In the genomic region with DNA sequence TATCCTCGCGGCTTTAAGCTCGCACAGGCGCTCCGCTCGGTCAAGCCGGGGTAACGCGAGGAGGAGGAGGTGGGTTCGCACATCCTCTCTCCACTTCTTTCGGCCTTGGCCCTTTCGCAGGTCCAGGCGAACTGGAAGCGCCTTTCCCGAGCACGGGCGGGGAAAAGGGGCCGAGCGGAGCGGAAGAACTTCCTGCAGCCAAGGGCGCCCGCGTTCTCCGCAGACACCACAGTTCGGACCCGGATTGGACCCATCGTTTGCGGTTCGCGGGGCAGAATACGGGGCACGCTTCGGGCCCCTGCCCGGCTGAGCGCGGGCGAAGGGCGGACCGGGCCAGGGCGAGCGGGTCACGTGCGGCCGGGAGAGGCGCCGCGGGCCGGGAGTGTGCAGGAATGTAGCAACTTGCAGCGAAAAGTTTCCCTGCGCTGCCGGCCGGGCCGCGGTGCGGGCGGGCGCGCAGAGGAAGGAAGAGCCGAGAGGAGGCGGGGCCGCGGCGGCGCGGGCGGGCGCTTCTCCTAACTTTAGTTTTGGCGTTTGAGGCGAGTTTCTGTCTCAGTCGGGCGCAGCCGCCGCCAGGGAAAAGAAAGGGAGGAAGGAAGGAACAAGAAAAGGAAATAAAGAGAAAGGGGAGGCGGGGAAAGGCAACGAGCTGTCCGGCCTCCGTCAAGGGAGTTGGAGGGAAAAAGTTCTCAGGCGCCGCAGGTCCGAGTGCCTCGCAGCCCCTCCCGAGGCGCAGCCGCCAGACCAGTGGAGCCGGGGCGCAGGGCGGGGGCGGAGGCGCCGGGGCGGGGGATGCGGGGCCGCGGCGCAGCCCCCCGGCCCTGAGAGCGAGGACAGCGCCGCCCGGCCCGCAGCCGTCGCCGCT, we compare ENCODE assay signal across 1 cellular context.
TF ChIP-seq lines count a peak whose summit lies in the region.

YAP1 (plus strand) TSS at position 552 of the 865 bp plus-strand sequence. CDS start 402 bp downstream, outside the sequence.

TF ChIP-seq in H1, 55 proteins besides CTCF, POLR2A, EP300 and RAD21:
- TF ChIP-seq SIRT6 (IDR thresholded peaks at IDR 0.05; ENCODE audit: low read length) (no peak), BACH1 (IDR thresholded peaks at IDR 0.05; ENCODE audit: low read length) (no peak), EGR1 (IDR thresholded peaks at IDR 0.05; ENCODE audit: borderline replicate concordance, low read depth, low read length) (no peak), TCF12 (IDR thresholded peaks at IDR 0.05; ENCODE audit: low read depth, low read length) (no peak), CHD2 (IDR thresholded peaks at IDR 0.05; ENCODE audit: low read length) (no peak), NRF1 (IDR thresholded peaks at IDR 0.05; ENCODE audit: low read depth, low read length) (no peak), POLR2AphosphoS5 (IDR thresholded peaks at IDR 0.05; ENCODE audit: low read depth, low read length) (peak; percentile 76; the same call in 1 of the 2 replicates), ZNF274 (IDR thresholded peaks at IDR 0.05; ENCODE audit: borderline replicate concordance, extremely low read depth, low read length) (no peak), CREB1 (IDR thresholded peaks at IDR 0.05) (no peak), CEBPB (IDR thresholded peaks at IDR 0.05; ENCODE audit: low read depth, low read length) (no peak), SP2 (IDR thresholded peaks at IDR 0.05; ENCODE audit: low read length) (no peak), BRCA1 (IDR thresholded peaks at IDR 0.05; ENCODE audit: low read depth, low read length) (no peak), ATF3 (IDR thresholded peaks at IDR 0.05; ENCODE audit: insufficient read depth, low read depth, low read length) (no peak), CHD1 (IDR thresholded peaks at IDR 0.05; ENCODE audit: low read depth, low read length) (no peak), RBBP5 (IDR thresholded peaks at IDR 0.05; ENCODE audit: borderline replicate concordance, low read depth, low read length) (no peak; the same call in 1 of the 2 replicates), JUN (IDR thresholded peaks at IDR 0.05; ENCODE audit: low read depth, low read length) (no peak), SIN3A (conservative IDR thresholded peaks at IDR 0.05 in 1 of 2, IDR thresholded peaks at IDR 0.05 in 1 of 2; ENCODE audit: low read depth in 1 of 2, low read length in 2 of 2) (peak in 1 of 2 experiments; percentile 10; a peak in 1 of 4 replicates), SIX5 (IDR thresholded peaks at IDR 0.05; ENCODE audit: low read depth, low read length) (no peak), SP4 (IDR thresholded peaks at IDR 0.05; ENCODE audit: low read length) (0 out of 2 replicates have a peak, but pooled peaks have one; percentile 31), KDM1A (IDR thresholded peaks at IDR 0.05; ENCODE audit: borderline replicate concordance, low read length) (0 out of 2 replicates have a peak, but pooled peaks have one; percentile 29), SRF (IDR thresholded peaks at IDR 0.05; ENCODE audit: low read depth, low read length) (no peak), GTF2F1 (IDR thresholded peaks at IDR 0.05; ENCODE audit: borderline replicate concordance, low read depth, low read length) (no peak; the same call in 1 of the 2 replicates), TEAD4 (IDR thresholded peaks at IDR 0.05; ENCODE audit: low read depth, low read length) (peak; percentile 90), MAFK (IDR thresholded peaks at IDR 0.05; ENCODE audit: low read depth, low read length) (no peak), RFX5 (IDR thresholded peaks at IDR 0.05; ENCODE audit: borderline replicate concordance, low read depth, low read length) (no peak), SP1 (IDR thresholded peaks at IDR 0.05; ENCODE audit: low read depth, low read length) (no peak), SUZ12 (IDR thresholded peaks at IDR 0.05; ENCODE audit: low read length) (no peak), HDAC2 (IDR thresholded peaks at IDR 0.05; ENCODE audit: borderline replicate concordance in 1 of 2, low read depth in 2 of 2, low read length in 2 of 2) (no peak), RXRA (IDR thresholded peaks at IDR 0.05; ENCODE audit: insufficient read depth, low read depth, low read length) (no peak), SAP30 (IDR thresholded peaks at IDR 0.05; ENCODE audit: insufficient read depth, insufficient replicate concordance, low read length) (no peak), CBX8 (IDR thresholded peaks at IDR 0.05; ENCODE audit: borderline replicate concordance, low read depth, low read length) (no peak), TAF7 (optimal IDR thresholded peaks at IDR 0.05; ENCODE audit: borderline replicate concordance, low read depth, low read length) (peak; percentile 65), RNF2 (IDR thresholded peaks at IDR 0.05; ENCODE audit: borderline replicate concordance, low read depth, low read length, missing control alignments, poor library complexity, severe bottlenecking) (no peak), TAF1 (IDR thresholded peaks at IDR 0.05; ENCODE audit: low read depth, low read length) (peak; percentile 78), TBP (IDR thresholded peaks at IDR 0.05; ENCODE audit: low read depth, low read length) (peak; percentile 76), EZH2 (IDR thresholded peaks at IDR 0.05; ENCODE audit: low read depth, low read length, severe bottlenecking) (no peak), KDM5A (IDR thresholded peaks at IDR 0.05; ENCODE audit: low read length) (no peak), HDAC6 (IDR thresholded peaks at IDR 0.05; ENCODE audit: low read depth, low read length) (no peak), BCL11A (IDR thresholded peaks at IDR 0.05; ENCODE audit: low read depth in 2 of 2, low read length in 2 of 2) (no peak), NANOG (IDR thresholded peaks at IDR 0.05; ENCODE audit: insufficient read depth, low read depth, low read length, poor library complexity, severe bottlenecking) (no peak), CBX5 (IDR thresholded peaks at IDR 0.05; ENCODE audit: low read depth, low read length) (no peak), JUND (IDR thresholded peaks at IDR 0.05; ENCODE audit: low read length) (no peak), GABPA (IDR thresholded peaks at IDR 0.05; ENCODE audit: borderline replicate concordance, insufficient read depth, low read length) (no peak), POU5F1 (IDR thresholded peaks at IDR 0.05; ENCODE audit: low read depth, low read length) (no peak), ASH2L (IDR thresholded peaks at IDR 0.05; ENCODE audit: low read length) (peak; percentile 97), FOSL1 (IDR thresholded peaks at IDR 0.05; ENCODE audit: insufficient read depth, low read depth, low read length) (no peak), CHD7 (IDR thresholded peaks at IDR 0.05; ENCODE audit: insufficient replicate concordance, low read length) (no peak), KDM4A (IDR thresholded peaks at IDR 0.05; ENCODE audit: low read depth, low read length, severe bottlenecking) (peak; percentile 71), PHF8 (conservative IDR thresholded peaks at IDR 0.05; ENCODE audit: low read depth, low read length) (peak; percentile 70), CTBP2 (IDR thresholded peaks at IDR 0.05; ENCODE audit: borderline replicate concordance, insufficient read depth, insufficient read length, low read length) (peak; percentile 53), YY1 (IDR thresholded peaks at IDR 0.05; ENCODE audit: low read depth, low read length) (0 out of 2 replicates have a peak, but pooled peaks have one; percentile 9), E2F6 (IDR thresholded peaks at IDR 0.05) (peak; percentile 83)
- TF ChIP-seq, protein P1, sequence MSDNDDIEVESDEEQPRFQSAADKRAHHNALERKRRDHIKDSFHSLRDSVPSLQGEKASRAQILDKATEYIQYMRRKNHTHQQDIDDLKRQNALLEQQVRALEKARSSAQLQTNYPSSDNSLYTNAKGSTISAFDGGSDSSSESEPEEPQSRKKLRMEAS (IDR thresholded peaks at IDR 0.05), result peak; percentile 86
- TF ChIP-seq, protein P2, sequence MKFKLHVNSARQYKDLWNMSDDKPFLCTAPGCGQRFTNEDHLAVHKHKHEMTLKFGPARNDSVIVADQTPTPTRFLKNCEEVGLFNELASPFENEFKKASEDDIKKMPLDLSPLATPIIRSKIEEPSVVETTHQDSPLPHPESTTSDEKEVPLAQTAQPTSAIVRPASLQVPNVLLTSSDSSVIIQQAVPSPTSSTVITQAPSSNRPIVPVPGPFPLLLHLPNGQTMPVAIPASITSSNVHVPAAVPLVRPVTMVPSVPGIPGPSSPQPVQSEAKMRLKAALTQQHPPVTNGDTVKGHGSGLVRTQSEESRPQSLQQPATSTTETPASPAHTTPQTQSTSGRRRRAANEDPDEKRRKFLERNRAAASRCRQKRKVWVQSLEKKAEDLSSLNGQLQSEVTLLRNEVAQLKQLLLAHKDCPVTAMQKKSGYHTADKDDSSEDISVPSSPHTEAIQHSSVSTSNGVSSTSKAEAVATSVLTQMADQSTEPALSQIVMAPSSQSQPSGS (IDR thresholded peaks at IDR 0.05; ENCODE audit: low read length), result peak; percentile 53; the same call in 1 of the 2 replicates
- TF ChIP-seq, protein P3, sequence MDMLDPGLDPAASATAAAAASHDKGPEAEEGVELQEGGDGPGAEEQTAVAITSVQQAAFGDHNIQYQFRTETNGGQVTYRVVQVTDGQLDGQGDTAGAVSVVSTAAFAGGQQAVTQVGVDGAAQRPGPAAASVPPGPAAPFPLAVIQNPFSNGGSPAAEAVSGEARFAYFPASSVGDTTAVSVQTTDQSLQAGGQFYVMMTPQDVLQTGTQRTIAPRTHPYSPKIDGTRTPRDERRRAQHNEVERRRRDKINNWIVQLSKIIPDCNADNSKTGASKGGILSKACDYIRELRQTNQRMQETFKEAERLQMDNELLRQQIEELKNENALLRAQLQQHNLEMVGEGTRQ (IDR thresholded peaks at IDR 0.05; ENCODE audit: low read length), result peak; percentile 85
